In the genomic region with DNA sequence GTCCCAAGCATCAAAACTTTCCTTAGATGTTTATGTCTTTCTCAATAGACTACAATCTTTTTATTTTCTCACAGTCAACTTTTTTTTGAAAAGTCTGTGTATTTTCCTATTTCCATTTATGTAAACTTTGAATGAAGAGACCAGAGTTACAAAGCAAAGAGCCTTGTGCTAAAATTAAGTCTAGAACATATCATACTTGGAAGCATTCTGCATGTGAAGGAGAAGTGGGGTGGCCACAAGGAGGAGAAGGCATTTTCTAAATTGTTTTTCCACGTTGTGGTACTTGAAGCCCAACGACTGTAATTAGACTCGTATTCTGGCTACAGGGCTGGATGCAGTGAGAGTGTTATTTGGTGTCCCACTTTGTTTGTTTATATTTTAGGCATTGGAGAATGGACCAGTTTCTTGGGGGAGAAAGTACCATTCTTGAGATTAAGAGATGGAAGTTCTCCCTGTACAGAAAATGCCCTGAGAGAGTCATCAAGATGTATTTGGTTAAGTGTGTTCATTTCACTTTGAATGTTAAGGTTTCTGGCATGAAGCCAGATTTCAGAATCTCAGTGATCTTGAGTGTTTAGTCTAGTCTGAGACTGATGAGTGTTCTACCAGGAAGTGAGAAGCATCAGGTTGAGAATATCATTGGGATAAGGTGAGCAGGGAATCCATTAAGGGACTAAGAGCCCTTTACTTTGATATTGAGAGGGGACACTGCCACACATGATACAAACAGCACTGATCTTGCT, we compare ENCODE assay signal across 11 cellular contexts.
DNase-seq lines count a peak whose midpoint lies in the region; ATAC-seq and TF ChIP-seq lines count a peak whose summit lies in the region.
"Had no signal": no experiment of that assay in that cellular context is flagged by ENCODE, and none has a peak within 500 bp of the region (broad histone marks: within the 10 kb centered on the region; RNA-seq: fewer than 3 reads in every experiment).

No MANE protein-coding gene starts in this region.

- peaks cover 6 to 27% (median 20%) of the 10 kb centered on the region in 5 donors for H3K4me1 ChIP-seq in subcutaneous abdominal adipose tissue (ENCODE audit: control insufficient read depth in 5 of 5, insufficient read depth in 5 of 5, low read length in 5 of 5)

- H3K4me1 Mint-ChIP-seq in activated CD8-positive, alpha-beta memory T cell treated with anti-CD3 and anti-CD28 coated beads, Interleukin-2, amount 10 ng/mL, durations not matched to agents 7 days and 5 days = peaks cover 2% of the 10 kb centered on the region

- CTCF ChIA-PET in activated CD8-positive, alpha-beta memory T cell treated with anti-CD3 and anti-CD28 coated beads, Interleukin-2, amount 10 ng/mL, durations not matched to agents 7 days and 5 days (lab: Charles Lee) = no interaction called here

- no peak overlapping the region for H3K4me3 Mint-ChIP-seq in activated CD8-positive, alpha-beta memory T cell treated with anti-CD3 and anti-CD28 coated beads, Interleukin-2, amount 10 ng/mL, durations not matched to agents 7 days and 5 days
- H3K4me3 Mint-ChIP-seq: naive thymus-derived CD8-positive, alpha-beta T cell had no signal

- H3K9ac ChIP-seq in subcutaneous abdominal adipose tissue (ENCODE audit: low read length in 5 of 5) = peak overlapping the region in 1 of 5 donors; percentile 35

- H3K4me3 ChIP-seq in fibroblast of pulmonary artery (replicated peaks; ENCODE audit: low read depth, low read length) = no peak overlapping the region
- no peak overlapping the region for H3K4me3 ChIP-seq in subcutaneous abdominal adipose tissue (ENCODE audit: low read depth in 1 of 5, low read length in 5 of 5)

- no peak overlapping the region for H3K27ac Mint-ChIP-seq in activated CD8-positive, alpha-beta memory T cell treated with anti-CD3 and anti-CD28 coated beads, Interleukin-2, amount 10 ng/mL, durations not matched to agents 7 days and 5 days

- no peak for TF ChIP-seq CTCF in fibroblast of pulmonary artery (IDR thresholded peaks at IDR 0.05; ENCODE audit: low read length, missing control alignments)

- no peaks in the 10 kb centered on the region for H3K9me3 Mint-ChIP-seq in activated CD8-positive, alpha-beta memory T cell treated with anti-CD3 and anti-CD28 coated beads, Interleukin-2, amount 10 ng/mL, durations not matched to agents 7 days and 5 days (ENCODE audit: low read depth)
- H3K9me3 Mint-ChIP-seq: naive thymus-derived CD8-positive, alpha-beta T cell had no signal

- H3K27ac ChIP-seq in subcutaneous abdominal adipose tissue (ENCODE audit: low read depth, low read length) = peak overlapping the region; percentile 15
- H3K27ac ChIP-seq: upper lobe of left lung had no signal

- H3K36me3 ChIP-seq in subcutaneous abdominal adipose tissue (ENCODE audit: control insufficient read depth in 5 of 5, insufficient read depth in 5 of 5, low read length in 5 of 5) = no peaks in the 10 kb centered on the region
- H3K36me3 ChIP-seq: upper lobe of left lung had no signal

- no peaks in the 10 kb centered on the region for H3K9me3 ChIP-seq in subcutaneous abdominal adipose tissue (ENCODE audit: control insufficient read depth in 5 of 5, low read length in 5 of 5)
- H3K9me3 ChIP-seq: upper lobe of left lung had no signal

- no peaks in the 10 kb centered on the region for H3K27me3 ChIP-seq in subcutaneous abdominal adipose tissue (ENCODE audit: control insufficient read depth in 5 of 5, insufficient read depth in 4 of 5, low read length in 5 of 5)
- H3K27me3 ChIP-seq: upper lobe of left lung had no signal

- no peaks in the 10 kb centered on the region for H3K36me3 Mint-ChIP-seq in activated CD8-positive, alpha-beta memory T cell treated with anti-CD3 and anti-CD28 coated beads, Interleukin-2, amount 10 ng/mL, durations not matched to agents 7 days and 5 days

- H3K27me3 Mint-ChIP-seq in activated CD8-positive, alpha-beta memory T cell treated with anti-CD3 and anti-CD28 coated beads, Interleukin-2, amount 10 ng/mL, durations not matched to agents 7 days and 5 days = no peaks in the 10 kb centered on the region
- H3K27me3 Mint-ChIP-seq: naive thymus-derived CD8-positive, alpha-beta T cell had no signal

- DNase-seq in NCI-H748 (lab: John Stamatoyannopoulos, UW; ENCODE audit: unreplicated experiment) (peak; percentile 24), NCI-H748 treated with DMSO at 0.1 percent for 48 hours (lab: John Stamatoyannopoulos, UW) (no peak), NCI-H510A (lab: John Stamatoyannopoulos, UW) (peak; percentile 57), fibroblast of pulmonary artery (ENCODE audit: low read depth) (peak; percentile 4), NCI-H128 (lab: John Stamatoyannopoulos, UW; ENCODE audit: unreplicated experiment) (no peak)
- DNase-seq in activated CD8-positive, alpha-beta memory T cell treated with anti-CD3 and anti-CD28 coated beads, Interleukin-2, amount 10 ng/mL, durations not matched to agents 7 days and 5 days = no peak
- no peak for DNase-seq in stimulated activated CD4-positive, alpha-beta T cell treated with anti-CD3 and anti-CD28 coated beads, Interleukin-4, amount 100 ng/mL, for 4 hours
- DNase-seq: activated gamma-delta T cell; naive thymus-derived CD8-positive, alpha-beta T cell; upper lobe of left lung had no signal

- ATAC-seq in activated CD8-positive, alpha-beta memory T cell treated with anti-CD3 and anti-CD28 coated beads, Interleukin-2, amount 10 ng/mL, durations not matched to agents 7 days and 5 days = no peak
- ATAC-seq: naive thymus-derived CD8-positive, alpha-beta T cell had no signal

Comparison
In these comparisons a context has a peak if more than half of its experiments do, and no peak if none do; other contexts are left out.
1. DNase-seq: peak in NCI-H748 (single experiment), NCI-H510A (single experiment) and fibroblast of pulmonary artery (single experiment); none in NCI-H748 treated with DMSO at 0.1 percent for 48 hours (single experiment), activated CD8-positive, alpha-beta memory T cell treated with anti-CD3 and anti-CD28 coated beads, Interleukin-2, amount 10 ng/mL, durations not matched to agents 7 days and 5 days (single experiment), stimulated activated CD4-positive, alpha-beta T cell treated with anti-CD3 and anti-CD28 coated beads, Interleukin-4, amount 100 ng/mL, for 4 hours (0 of 2) and NCI-H128 (single experiment).